20 cellular contexts compared by ENCODE assay signal in genomic region chr18:79935098-79935480, GRCh38. TPM values are rescaled to one million over a fixed set of nuclear protein-coding genes. Genes with fewer than 3 reads are reported as not detected.
DNase-seq lines count a peak whose midpoint lies in the region; ATAC-seq and TF ChIP-seq lines count a peak whose summit lies in the region.
"Had no signal": no experiment of that assay in that cellular context is flagged by ENCODE, and none has a peak within 500 bp of the region (broad histone marks: within the 10 kb centered on the region; RNA-seq: fewer than 3 reads in every experiment).

No MANE protein-coding gene starts in this region.

- peaks cover 86% of the 10 kb centered on the region for H3K36me3 Mint-ChIP-seq in activated naive CD8-positive, alpha-beta T cell treated with anti-CD3 and anti-CD28 coated beads, Interleukin-2, amount 10 ng/mL, durations not matched to agents 7 days and 5 days
- peaks cover 84% of the 10 kb centered on the region for H3K36me3 Mint-ChIP-seq in activated naive CD8-positive, alpha-beta T cell treated with anti-CD3 and anti-CD28 coated beads, Interleukin-2, amount 50 U/mL, for 24 hours (ENCODE audit: low read depth)

- peak; percentile 10 for DNase-seq in activated naive CD8-positive, alpha-beta T cell treated with anti-CD3 and anti-CD28 coated beads, Interleukin-2, amount 10 ng/mL, durations not matched to agents 7 days and 5 days
- DNase-seq in activated naive CD8-positive, alpha-beta T cell treated with anti-CD3 and anti-CD28 coated beads, Interleukin-2, amount 50 U/mL, for 24 hours: no peak
- DNase-seq in coronary artery (ENCODE audit: low spot score) (peak; percentile 64), mucosa of descending colon (peak in 2 of 3 donors; percentile 27 to 29), ureter (ENCODE audit: low spot score) (peak; percentile 13), HK-2 (ENCODE audit: unreplicated experiment) (no peak)
- DNase-seq: activated CD4-positive, alpha-beta T cell treated with anti-CD3 and anti-CD28 coated beads for 1 hour; NCI-H1436 treated with DMSO at 0.1 percent for 48 hours; NCI-H524 treated with DMSO at 0.1 percent for 48 hours; RPMI8226; stimulated activated CD4-positive, alpha-beta T cell treated with anti-CD3 and anti-CD28 coated beads, Interleukin-4, amount 100 ng/mL, for 4 hours; stimulated activated naive CD8-positive, alpha-beta T cell treated with anti-CD3 and anti-CD28 coated beads, Interleukin-15, amount 100 ng/mL, for 72 hours; T-helper 9 cell had no signal

- peaks cover 26% of the 10 kb centered on the region for H3K4me1 ChIP-seq in mucosa of descending colon (ENCODE audit: low read depth)
- H3K4me1 ChIP-seq: A549 had no signal

- H3K4me3 Mint-ChIP-seq in activated naive CD8-positive, alpha-beta T cell treated with anti-CD3 and anti-CD28 coated beads, Interleukin-2, amount 10 ng/mL, durations not matched to agents 7 days and 5 days: no peak overlapping the region
- H3K4me3 Mint-ChIP-seq in activated naive CD8-positive, alpha-beta T cell treated with anti-CD3 and anti-CD28 coated beads, Interleukin-2, amount 50 U/mL, for 24 hours: no peak overlapping the region
- H3K4me3 Mint-ChIP-seq: mesothelial cell of epicardium; stimulated activated naive CD8-positive, alpha-beta T cell treated with anti-CD3 and anti-CD28 coated beads, Interleukin-15, amount 100 ng/mL, for 72 hours had no signal

- H3K9me3 Mint-ChIP-seq in activated naive CD8-positive, alpha-beta T cell treated with anti-CD3 and anti-CD28 coated beads, Interleukin-2, amount 10 ng/mL, durations not matched to agents 7 days and 5 days: peaks cover 22% of the 10 kb centered on the region
- peaks cover 41% of the 10 kb centered on the region for H3K9me3 Mint-ChIP-seq in activated naive CD8-positive, alpha-beta T cell treated with anti-CD3 and anti-CD28 coated beads, Interleukin-2, amount 50 U/mL, for 24 hours

- H3K9me3 ChIP-seq in mucosa of descending colon: peaks cover 29% of the 10 kb centered on the region

- intact Hi-C loops in mucosa of descending colon (cut with DNase I, micrococcal nuclease): no loop called here

- H3K27ac ChIP-seq in coronary artery: no peak overlapping the region
- H3K27ac ChIP-seq: A549, BLaER1, epithelial cell of prostate had no signal

- POLR2A ChIA-PET in activated naive CD8-positive, alpha-beta T cell treated with anti-CD3 and anti-CD28 coated beads, Interleukin-2, amount 10 ng/mL, durations not matched to agents 7 days and 5 days (lab: Charles Lee): no interaction called here

- no peak overlapping the region for H3K27ac Mint-ChIP-seq in activated naive CD8-positive, alpha-beta T cell treated with anti-CD3 and anti-CD28 coated beads, Interleukin-2, amount 10 ng/mL, durations not matched to agents 7 days and 5 days
- no peak overlapping the region for H3K27ac Mint-ChIP-seq in activated naive CD8-positive, alpha-beta T cell treated with anti-CD3 and anti-CD28 coated beads, Interleukin-2, amount 50 U/mL, for 24 hours
- H3K27ac Mint-ChIP-seq: mesothelial cell of epicardium; stimulated activated naive CD8-positive, alpha-beta T cell treated with anti-CD3 and anti-CD28 coated beads, Interleukin-15, amount 100 ng/mL, for 72 hours had no signal

- TF ChIP-seq CTCF in coronary artery (IDR thresholded peaks at IDR 0.05): no peak
- no peak for TF ChIP-seq CTCF in mucosa of descending colon (IDR thresholded peaks at IDR 0.05)

- H3K4me1 Mint-ChIP-seq in activated naive CD8-positive, alpha-beta T cell treated with anti-CD3 and anti-CD28 coated beads, Interleukin-2, amount 10 ng/mL, durations not matched to agents 7 days and 5 days: no peaks in the 10 kb centered on the region
- no peaks in the 10 kb centered on the region for H3K4me1 Mint-ChIP-seq in activated naive CD8-positive, alpha-beta T cell treated with anti-CD3 and anti-CD28 coated beads, Interleukin-2, amount 50 U/mL, for 24 hours
- H3K4me1 Mint-ChIP-seq: mesothelial cell of epicardium had no signal

- H3K36me3 ChIP-seq in mucosa of descending colon (ENCODE audit: low read depth): no peaks in the 10 kb centered on the region

- ATAC-seq in activated naive CD8-positive, alpha-beta T cell treated with anti-CD3 and anti-CD28 coated beads, Interleukin-2, amount 10 ng/mL, durations not matched to agents 7 days and 5 days (ENCODE audit: low read depth): no peak
- ATAC-seq in activated naive CD8-positive, alpha-beta T cell treated with anti-CD3 and anti-CD28 coated beads, Interleukin-2, amount 50 U/mL, for 24 hours: no peak
- no peak for ATAC-seq in mucosa of descending colon
- no peak for ATAC-seq in HG02678 (IDR thresholded peaks at IDR 0.05; ENCODE audit: unreplicated experiment)
- no peak for ATAC-seq in GM21515 (IDR thresholded peaks at IDR 0.05; ENCODE audit: unreplicated experiment)
- ATAC-seq: A549; stimulated activated naive CD8-positive, alpha-beta T cell treated with anti-CD3 and anti-CD28 coated beads, Interleukin-15, amount 100 ng/mL, for 72 hours had no signal

- no peaks in the 10 kb centered on the region for H3K27me3 Mint-ChIP-seq in activated naive CD8-positive, alpha-beta T cell treated with anti-CD3 and anti-CD28 coated beads, Interleukin-2, amount 10 ng/mL, durations not matched to agents 7 days and 5 days
- no peaks in the 10 kb centered on the region for H3K27me3 Mint-ChIP-seq in activated naive CD8-positive, alpha-beta T cell treated with anti-CD3 and anti-CD28 coated beads, Interleukin-2, amount 50 U/mL, for 24 hours
- H3K27me3 Mint-ChIP-seq: stimulated activated naive CD8-positive, alpha-beta T cell treated with anti-CD3 and anti-CD28 coated beads, Interleukin-15, amount 100 ng/mL, for 72 hours had no signal

- H3K4me3 ChIP-seq in coronary artery (no peak overlapping the region), mucosa of descending colon (no peak overlapping the region)
- H3K4me3 ChIP-seq: A549, BLaER1, spleen had no signal

RNA-seq across cellular contexts. Expression of gene SLC66A2, which starts 16.4 kb away (rescaled TPM):
- 10 to 100 TPM; 29.0 to 29.2 TPM for total RNA-seq in activated naive CD8-positive, alpha-beta T cell treated with anti-CD3 and anti-CD28 coated beads, Interleukin-2, amount 10 ng/mL, durations not matched to agents 7 days and 5 days
- total RNA-seq in mucosa of descending colon (10 to 100 TPM; 54.5 to 90.1 (median 68.6) TPM), ureter (37.4 TPM)

RNA-seq across cellular contexts. Expression of gene HSBP1L1, which starts 29.4 kb away (rescaled TPM):
- 10 to 100 TPM; 14.0 to 18.0 TPM for total RNA-seq in activated naive CD8-positive, alpha-beta T cell treated with anti-CD3 and anti-CD28 coated beads, Interleukin-2, amount 10 ng/mL, durations not matched to agents 7 days and 5 days
- total RNA-seq in mucosa of descending colon: 10 to 100 TPM; 33.8 to 73.7 (median 68.4) TPM
- total RNA-seq in ureter: 29.5 TPM

RNA-seq across cellular contexts. Expression of gene TXNL4A, which starts 53.3 kb away (rescaled TPM):
- 100 to 1,000 TPM; 106 to 107 TPM for total RNA-seq in activated naive CD8-positive, alpha-beta T cell treated with anti-CD3 and anti-CD28 coated beads, Interleukin-2, amount 10 ng/mL, durations not matched to agents 7 days and 5 days
- total RNA-seq in mucosa of descending colon: 10 to 100 TPM; 64.1 to 83.4 (median 76.7) TPM
- 82.1 TPM for total RNA-seq in ureter

Comparison
In these comparisons a context has a peak if more than half of its experiments do, and no peak if none do; other contexts are left out.
1. DNase-seq: peak in activated naive CD8-positive, alpha-beta T cell treated with anti-CD3 and anti-CD28 coated beads, Interleukin-2, amount 10 ng/mL, durations not matched to agents 7 days and 5 days (single experiment), coronary artery (single experiment), mucosa of descending colon (2 of 3) and ureter (single experiment); none in activated naive CD8-positive, alpha-beta T cell treated with anti-CD3 and anti-CD28 coated beads, Interleukin-2, amount 50 U/mL, for 24 hours (single experiment) and HK-2 (single experiment).